In the genomic region with DNA sequence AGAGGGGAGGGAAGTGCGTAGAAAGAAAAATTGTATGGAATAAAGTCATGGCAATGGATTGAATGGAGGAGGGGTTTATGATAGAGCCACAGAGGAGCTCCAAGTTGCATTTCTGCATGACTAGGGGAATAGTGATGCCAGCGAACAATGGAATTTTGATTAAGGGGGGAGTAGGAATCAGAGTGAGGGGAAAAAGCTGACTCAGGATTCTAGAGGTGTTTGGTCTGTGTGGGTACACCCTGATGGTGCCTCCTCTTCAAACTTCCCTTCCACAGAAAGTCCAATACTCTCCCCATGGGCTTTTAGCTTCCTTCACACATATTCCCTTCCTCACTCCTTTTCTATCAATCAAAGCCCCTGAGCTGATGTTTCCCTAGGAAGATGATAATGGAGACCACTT, we compare ENCODE assay signal across 25 cellular contexts. TPM values are rescaled to one million over a fixed set of nuclear protein-coding genes. Genes with fewer than 3 reads are reported as not detected.
DNase-seq lines count a peak whose midpoint lies in the region; ATAC-seq, FAIRE-seq and TF ChIP-seq lines count a peak whose summit lies in the region.
"Had no signal": no experiment of that assay in that cellular context is flagged by ENCODE, and none has a peak within 500 bp of the region (broad histone marks: within the 10 kb centered on the region; RNA-seq: fewer than 3 reads in every experiment).

No MANE protein-coding gene starts in this region.

- POLR2A ChIA-PET in HepG2 (lab: Yijun Ruan, JAX) = no interaction called here

- H3K36me3 ChIP-seq in HepG2 (replicated peaks in 1 of 2; ENCODE audit: control insufficient read depth in 1 of 2, insufficient read depth in 2 of 2, low read length in 2 of 2) (no peaks in the 10 kb centered on the region), right lobe of liver (no peaks in the 10 kb centered on the region), OCI-LY3 (replicated peaks; ENCODE audit: low read depth, low read length) (no peaks in the 10 kb centered on the region)
- H3K36me3 ChIP-seq: BE2C, BLaER1 had no signal

- in situ Hi-C loops in HepG2 (cut with HindIII; ENCODE audit: extremely low pct_ligation_motif_present, low pct_unique_long_range_greater_than_20kb) = no loop called here

- WGBS in HepG2 (ENCODE audit: low lambda C conversion rate) = 0% methylated on average over 2 of the region's 2 CpGs
- 82% methylated on average over 2 of the region's 2 CpGs for WGBS in right lobe of liver (ENCODE audit: insufficient coverage, low coverage, low lambda C conversion rate, missing lambda C conversion rate)

- BruUV-seq in HepG2 (replicated peaks; lab: Mats Ljungman, UMichigan) = no TSS peak

- H3K4me3 ChIP-seq in HepG2 (replicated peaks in 1 of 3; ENCODE audit: insufficient read depth in 1 of 3, low read depth in 2 of 3, low read length in 3 of 3) (no peak overlapping the region), right lobe of liver (no peak overlapping the region), OCI-LY3 (ENCODE audit: low read length) (no peak overlapping the region)
- H3K4me3 ChIP-seq: BLaER1 had no signal

- no peak for FAIRE-seq in HepG2 (lab: Jason Lieb, UNC)
- FAIRE-seq: D721Med, G401.6, GM12891, GM18507 had no signal

- 0 out of 5 replicates have a peak, but pooled peaks cover 0 to 3% of the 10 kb centered on the region in 2 experiments for H3K27me3 ChIP-seq in HepG2 (ENCODE audit: control insufficient read depth in 1 of 2, insufficient read depth in 2 of 2, low read length in 2 of 2)
- no peaks in the 10 kb centered on the region for H3K27me3 ChIP-seq in right lobe of liver
- H3K27me3 ChIP-seq in OCI-LY3 (ENCODE audit: low read depth, low read length) = peaks cover 21% of the 10 kb centered on the region
- H3K27me3 ChIP-seq: BE2C, BLaER1 had no signal

- H3K4me1 ChIP-seq in HepG2 (ENCODE audit: insufficient read depth, low read length) (no peaks in the 10 kb centered on the region), right lobe of liver (no peaks in the 10 kb centered on the region), OCI-LY3 (ENCODE audit: low read length) (peaks cover 58% of the 10 kb centered on the region)
- H3K4me1 ChIP-seq: BE2C had no signal

- no peaks in the 10 kb centered on the region for H4K20me1 ChIP-seq in HepG2 (ENCODE audit: insufficient read depth, low read length)
- no peaks in the 10 kb centered on the region for H4K20me1 ChIP-seq in OCI-LY3 (ENCODE audit: insufficient read depth, low read length)
- H4K20me1 ChIP-seq: BLaER1 had no signal

- no peak overlapping the region for H3K4me3 Mint-ChIP-seq in progenitor cell of endocrine pancreas (ENCODE audit: low read depth)
- H3K4me3 Mint-ChIP-seq: CD14-positive monocyte; CD4-positive, CD25-positive, alpha-beta regulatory T cell; CD8-positive, alpha-beta T cell had no signal

- DNase-seq in HepG2 (ENCODE audit: low spot score) = no peak
- no peak for DNase-seq in right lobe of liver
- no peak for DNase-seq in progenitor cell of endocrine pancreas (ENCODE audit: low spot score, unreplicated experiment)
- no peak for DNase-seq in islet precursor cell
- DNase-seq: ACHN; BE2C; C1 segment of cervical spinal cord; Caco-2; Calu3; CD4-positive, CD25-positive, alpha-beta regulatory T cell; CD8-positive, alpha-beta T cell; DMS79 treated with DMSO at 0.1 percent for 48 hours; GF-D8 had no signal

- H3K4me2 ChIP-seq in HepG2 (ENCODE audit: low read depth, low read length) = no peak overlapping the region
- H3K4me2 ChIP-seq in OCI-LY3 (ENCODE audit: low read length) = peak overlapping the region; percentile 65; the same call in 1 of the 2 replicates
- H3K4me2 ChIP-seq: BLaER1 had no signal

- no peaks in the 10 kb centered on the region for H3K9me3 ChIP-seq in HepG2 (ENCODE audit: low read length)
- no peaks in the 10 kb centered on the region for H3K9me3 ChIP-seq in right lobe of liver
- H3K9me3 ChIP-seq in OCI-LY3 (ENCODE audit: insufficient read depth, low read length) = no peaks in the 10 kb centered on the region
- H3K9me3 ChIP-seq: BE2C, BLaER1, Caco-2 had no signal

- CTCF ChIA-PET in HepG2 (lab: Yijun Ruan, JAX; ENCODE audit: low intra/inter-chr PET ratio, low total read pairs) = no interaction called here

- no peak overlapping the region for H3K27ac ChIP-seq in HepG2 (ENCODE audit: extremely low read length, insufficient read depth, low read length)
- H3K27ac ChIP-seq in right lobe of liver = no peak overlapping the region
- no peak overlapping the region for H3K27ac ChIP-seq in OCI-LY3 (ENCODE audit: low read length)
- H3K27ac ChIP-seq: 22Rv1, BLaER1 had no signal

- peak overlapping the region; percentile 25 for H3K27ac Mint-ChIP-seq in progenitor cell of endocrine pancreas
- H3K27ac Mint-ChIP-seq: CD14-positive monocyte; CD8-positive, alpha-beta T cell had no signal

- H3K79me2 ChIP-seq in HepG2 (ENCODE audit: insufficient read depth, low read length) (no peaks in the 10 kb centered on the region), OCI-LY3 (ENCODE audit: low read length) (no peaks in the 10 kb centered on the region)

- H3K9ac ChIP-seq in HepG2 (ENCODE audit: insufficient read depth, low read depth, low read length) = no peak overlapping the region
- peak overlapping the region; percentile 5; the same call in 1 of the 2 replicates for H3K9ac ChIP-seq in OCI-LY3 (ENCODE audit: low read length)
- H3K9ac ChIP-seq: BLaER1 had no signal

- TF ChIP-seq POLR2A in HepG2 (IDR thresholded peaks at IDR 0.05; ENCODE audit: insufficient read depth in 1 of 2, low read depth in 2 of 2, low read length in 2 of 2) (no peak), right lobe of liver (IDR thresholded peaks at IDR 0.05) (no peak)

- ATAC-seq in HepG2 = no peak
- ATAC-seq in right lobe of liver = no peak
- ATAC-seq in HG03565 (IDR thresholded peaks at IDR 0.05; ENCODE audit: unreplicated experiment) = no peak
- ATAC-seq: CD8-positive, alpha-beta T cell had no signal

- TF ChIP-seq CTCF in HepG2 (CRISPR knock-in tag; IDR thresholded peaks at IDR 0.05) (no peak), right lobe of liver (IDR thresholded peaks at IDR 0.05) (no peak), OCI-LY3 (IDR thresholded peaks at IDR 0.05; ENCODE audit: low read depth, low read length) (no peak), progenitor cell of endocrine pancreas (IDR thresholded peaks at IDR 0.05; ENCODE audit: unreplicated experiment) (no peak)

- TF ChIP-seq RAD21 in HepG2 (CRISPR knock-in tag; IDR thresholded peaks at IDR 0.05) = no peak

- H3K9me3 Mint-ChIP-seq in progenitor cell of endocrine pancreas (ENCODE audit: low read depth) = peaks cover 6% of the 10 kb centered on the region
- H3K9me3 Mint-ChIP-seq: CD8-positive, alpha-beta T cell had no signal

- H3K36me3 Mint-ChIP-seq in progenitor cell of endocrine pancreas (ENCODE audit: insufficient read depth) = no peaks in the 10 kb centered on the region
- H3K36me3 Mint-ChIP-seq: CD14-positive monocyte; CD4-positive, CD25-positive, alpha-beta regulatory T cell; CD8-positive, alpha-beta T cell had no signal

- H3K4me1 Mint-ChIP-seq in progenitor cell of endocrine pancreas (ENCODE audit: low read depth) = peaks cover 19% of the 10 kb centered on the region
- H3K4me1 Mint-ChIP-seq: CD4-positive, CD25-positive, alpha-beta regulatory T cell had no signal

- intact Hi-C loops in HepG2 (cut with micrococcal nuclease; ENCODE audit: unreplicated experiment) = no loop called here
- intact Hi-C loops in right lobe of liver (cut with DNase I) = no loop called here

- no peak overlapping the region for H2AFZ ChIP-seq in HepG2 (ENCODE audit: low read length)
- no peak overlapping the region for H2AFZ ChIP-seq in OCI-LY3 (ENCODE audit: low read depth, low read length)

- H3K27me3 Mint-ChIP-seq in progenitor cell of endocrine pancreas = peaks cover 28% of the 10 kb centered on the region

- no peak for TF ChIP-seq EP300 in HepG2 (IDR thresholded peaks at IDR 0.05; ENCODE audit: low read depth in 2 of 2, low read length in 2 of 2)
- no peak for TF ChIP-seq EP300 in HepG2 (CRISPR knock-in tag; IDR thresholded peaks at IDR 0.05; ENCODE audit: borderline replicate concordance)

RNA-seq across cellular contexts. Expression of a gene that starts 1.8 kb away (rescaled TPM):
- not detected in 2 replicates for total RNA-seq in HepG2 (2016; rRNA removed; fragmentation: Illumina TruSeq; extraction: Trizol)
- total RNA-seq in HepG2 (2016; cell fraction: cytosol; rRNA removed; fragmentation: Illumina TruSeq; extraction: Trizol; ENCODE audit: low read depth) = not detected in 2 replicates
- total RNA-seq in HepG2 (2016; cell fraction: insoluble cytoplasmic fraction; rRNA removed; fragmentation: Illumina TruSeq; extraction: Trizol) = 0.24 TPM in 1 of 2 replicates, not detected in the other
- total RNA-seq in HepG2 (2016; cell fraction: membrane; rRNA removed; fragmentation: Illumina TruSeq; extraction: Trizol) = not detected in 2 replicates
- total RNA-seq in HepG2 (2016; cell fraction: nucleus; rRNA removed; fragmentation: Illumina TruSeq; extraction: Trizol) = not detected in 2 replicates
- polyA plus RNA-seq in HepG2 (2011; rRNA removed) = 0.03 and 0.09 TPM in 2 replicates
- polyA plus RNA-seq in HepG2 (2011; cell fraction: cytosol; rRNA removed) = 0.03 and 0.04 TPM in 2 replicates
- 0.47 and 0.51 TPM in 2 replicates for polyA plus RNA-seq in HepG2 (2011; cell fraction: nucleus; rRNA removed)
- polyA plus RNA-seq in HepG2 (2012) = 0.11 and 0.70 TPM in 2 replicates
- polyA plus RNA-seq in HepG2 (2016; cell fraction: cytosol; fragmentation: Illumina TruSeq; extraction: Trizol; ENCODE audit: low read depth) = not detected in 2 replicates
- 0.45 TPM in 1 of 2 replicates, not detected in the other for polyA plus RNA-seq in HepG2 (2016; cell fraction: insoluble cytoplasmic fraction; fragmentation: Illumina TruSeq; extraction: Trizol; ENCODE audit: low read depth)
- polyA plus RNA-seq in HepG2 (2016; cell fraction: membrane; fragmentation: Illumina TruSeq; extraction: Trizol; ENCODE audit: low read depth) = not detected in 2 replicates
- not detected in 2 replicates for polyA plus RNA-seq in HepG2 (2016; cell fraction: nucleus; fragmentation: Illumina TruSeq; extraction: Trizol; ENCODE audit: insufficient read depth, low read depth)
- 0.08 and 1.7 TPM in 2 replicates for polyA minus RNA-seq in HepG2 (2011; rRNA and poly(A)+ RNA removed; ENCODE audit: low replicate concordance)
- not detected in 2 replicates for polyA minus RNA-seq in HepG2 (2011; cell fraction: cytosol; rRNA and poly(A)+ RNA removed)
- polyA minus RNA-seq in HepG2 (2011; cell fraction: nucleus; rRNA and poly(A)+ RNA removed) = 0.75 and 0.77 TPM in 2 replicates
- 1 to 10 TPM in 2 of 6 experiments, under 1 TPM in 1, not detected in 3; 0.46 to 2.0 (median 1.4) TPM for total RNA-seq in right lobe of liver
- 1.7 and 1.9 TPM in 2 replicates for total RNA-seq in progenitor cell of endocrine pancreas
- total RNA-seq: A172, A673, Caco-2, Calu3 had no signal
- polyA plus RNA-seq: CD14-positive monocyte; CD4-positive, CD25-positive, alpha-beta regulatory T cell had no signal

RNA-seq across cellular contexts. Expression of a gene that starts 24.7 kb away (rescaled TPM):
- total RNA-seq in HepG2 (2016; rRNA removed; fragmentation: Illumina TruSeq; extraction: Trizol) = not detected in 2 replicates
- total RNA-seq in HepG2 (2016; cell fraction: cytosol; rRNA removed; fragmentation: Illumina TruSeq; extraction: Trizol; ENCODE audit: low read depth) = not detected in 2 replicates
- total RNA-seq in HepG2 (2016; cell fraction: insoluble cytoplasmic fraction; rRNA removed; fragmentation: Illumina TruSeq; extraction: Trizol) = not detected in 2 replicates
- total RNA-seq in HepG2 (2016; cell fraction: membrane; rRNA removed; fragmentation: Illumina TruSeq; extraction: Trizol) = not detected in 2 replicates
- total RNA-seq in HepG2 (2016; cell fraction: nucleus; rRNA removed; fragmentation: Illumina TruSeq; extraction: Trizol) = not detected in 2 replicates
- not detected in 2 replicates for polyA plus RNA-seq in HepG2 (2011; rRNA removed)
- polyA plus RNA-seq in HepG2 (2011; cell fraction: cytosol; rRNA removed) = not detected in 2 replicates
- not detected in 2 replicates for polyA plus RNA-seq in HepG2 (2011; cell fraction: nucleus; rRNA removed)
- polyA plus RNA-seq in HepG2 (2012) = not detected in 2 replicates
- polyA plus RNA-seq in HepG2 (2016; cell fraction: cytosol; fragmentation: Illumina TruSeq; extraction: Trizol; ENCODE audit: low read depth) = not detected in 2 replicates
- not detected in 2 replicates for polyA plus RNA-seq in HepG2 (2016; cell fraction: insoluble cytoplasmic fraction; fragmentation: Illumina TruSeq; extraction: Trizol; ENCODE audit: low read depth)
- polyA plus RNA-seq in HepG2 (2016; cell fraction: membrane; fragmentation: Illumina TruSeq; extraction: Trizol; ENCODE audit: low read depth) = not detected in 2 replicates
- polyA plus RNA-seq in HepG2 (2016; cell fraction: nucleus; fragmentation: Illumina TruSeq; extraction: Trizol; ENCODE audit: insufficient read depth, low read depth) = not detected in 2 replicates
- polyA minus RNA-seq in HepG2 (2011; rRNA and poly(A)+ RNA removed; ENCODE audit: low replicate concordance) = not detected in 2 replicates
- not detected in 2 replicates for polyA minus RNA-seq in HepG2 (2011; cell fraction: cytosol; rRNA and poly(A)+ RNA removed)
- not detected in 2 replicates for polyA minus RNA-seq in HepG2 (2011; cell fraction: nucleus; rRNA and poly(A)+ RNA removed)
- not detected for total RNA-seq in right lobe of liver
- not detected in 2 replicates for total RNA-seq in progenitor cell of endocrine pancreas
- total RNA-seq: A172; A673; Caco-2; Calu3; CD4-positive, CD25-positive, alpha-beta regulatory T cell; CD8-positive, alpha-beta T cell had no signal
- polyA plus RNA-seq: AG04450; CD14-positive monocyte; CD4-positive, CD25-positive, alpha-beta regulatory T cell had no signal

RNA-seq across cellular contexts. Expression of a gene that starts 30.4 kb away (rescaled TPM):
- not detected in 2 replicates for total RNA-seq in HepG2 (2016; rRNA removed; fragmentation: Illumina TruSeq; extraction: Trizol)
- not detected in 2 replicates for total RNA-seq in HepG2 (2016; cell fraction: cytosol; rRNA removed; fragmentation: Illumina TruSeq; extraction: Trizol; ENCODE audit: low read depth)
- not detected in 2 replicates for total RNA-seq in HepG2 (2016; cell fraction: insoluble cytoplasmic fraction; rRNA removed; fragmentation: Illumina TruSeq; extraction: Trizol)
- total RNA-seq in HepG2 (2016; cell fraction: membrane; rRNA removed; fragmentation: Illumina TruSeq; extraction: Trizol) = not detected in 2 replicates
- not detected in 2 replicates for total RNA-seq in HepG2 (2016; cell fraction: nucleus; rRNA removed; fragmentation: Illumina TruSeq; extraction: Trizol)
- not detected in 2 replicates for polyA plus RNA-seq in HepG2 (2011; rRNA removed)
- polyA plus RNA-seq in HepG2 (2011; cell fraction: cytosol; rRNA removed) = not detected in 2 replicates
- polyA plus RNA-seq in HepG2 (2011; cell fraction: nucleus; rRNA removed) = 0.03 and 0.05 TPM in 2 replicates
- not detected in 2 replicates for polyA plus RNA-seq in HepG2 (2012)
- polyA plus RNA-seq in HepG2 (2016; cell fraction: cytosol; fragmentation: Illumina TruSeq; extraction: Trizol; ENCODE audit: low read depth) = not detected in 2 replicates
- not detected in 2 replicates for polyA plus RNA-seq in HepG2 (2016; cell fraction: insoluble cytoplasmic fraction; fragmentation: Illumina TruSeq; extraction: Trizol; ENCODE audit: low read depth)
- not detected in 2 replicates for polyA plus RNA-seq in HepG2 (2016; cell fraction: membrane; fragmentation: Illumina TruSeq; extraction: Trizol; ENCODE audit: low read depth)
- not detected in 2 replicates for polyA plus RNA-seq in HepG2 (2016; cell fraction: nucleus; fragmentation: Illumina TruSeq; extraction: Trizol; ENCODE audit: insufficient read depth, low read depth)
- polyA minus RNA-seq in HepG2 (2011; rRNA and poly(A)+ RNA removed; ENCODE audit: low replicate concordance) = not detected in 2 replicates
- polyA minus RNA-seq in HepG2 (2011; cell fraction: cytosol; rRNA and poly(A)+ RNA removed) = not detected in 2 replicates
- polyA minus RNA-seq in HepG2 (2011; cell fraction: nucleus; rRNA and poly(A)+ RNA removed) = not detected in 2 replicates
- not detected for total RNA-seq in right lobe of liver
- 0.13 and 0.14 TPM in 2 replicates for total RNA-seq in progenitor cell of endocrine pancreas
- total RNA-seq: A673; Caco-2; Calu3; CD4-positive, CD25-positive, alpha-beta regulatory T cell; CD8-positive, alpha-beta T cell had no signal
- polyA plus RNA-seq: AG04450; CD14-positive monocyte; CD4-positive, CD25-positive, alpha-beta regulatory T cell had no signal
